ENCODE assay signal across 1 cellular context in genomic region chr12:106248177-106248848, GRCh38.
TF ChIP-seq lines count a peak whose summit lies in the region.

No MANE protein-coding gene starts in this region.

TF ChIP-seq in HEK293, 187 proteins besides CTCF, POLR2A, EP300 and RAD21 (continued from another document and continues in another):
- TF ChIP-seq ATF2 (tag by site-specific recombination; IDR thresholded peaks at IDR 0.05; ENCODE audit: low read depth) (no peak), ZNF521 (tag by site-specific recombination; IDR thresholded peaks at IDR 0.05) (no peak), ZEB2 (tag by site-specific recombination; IDR thresholded peaks at IDR 0.05) (peak; percentile 59; the same call in 1 of the 2 replicates), ZNF133 (tag by site-specific recombination; IDR thresholded peaks at IDR 0.05) (no peak), ZNF658 (tag by site-specific recombination; IDR thresholded peaks at IDR 0.05) (no peak), PRDM1 (tag by site-specific recombination; IDR thresholded peaks at IDR 0.05) (no peak), ZNF114 (tag by site-specific recombination; IDR thresholded peaks at IDR 0.05) (no peak), ZFP3 (tag by site-specific recombination; IDR thresholded peaks at IDR 0.05; ENCODE audit: low read depth) (no peak), ZNF211 (tag by site-specific recombination; IDR thresholded peaks at IDR 0.05; ENCODE audit: low read depth) (no peak), ZBTB48 (tag by site-specific recombination; IDR thresholded peaks at IDR 0.05) (peak; percentile 95), GLIS2 (tag by site-specific recombination; IDR thresholded peaks at IDR 0.05) (peak; percentile 76), ZNF239 (tag by site-specific recombination; IDR thresholded peaks at IDR 0.05) (no peak), ZNF48 (tag by site-specific recombination; IDR thresholded peaks at IDR 0.05) (no peak), OSR2 (tag by site-specific recombination; IDR thresholded peaks at IDR 0.05) (no peak), ZNF132 (tag by site-specific recombination; IDR thresholded peaks at IDR 0.05; ENCODE audit: borderline replicate concordance) (no peak), ZNF19 (tag by site-specific recombination; IDR thresholded peaks at IDR 0.05; ENCODE audit: low read depth) (no peak), ZNF148 (tag by site-specific recombination; IDR thresholded peaks at IDR 0.05; ENCODE audit: borderline replicate concordance) (no peak), ZIC2 (tag by site-specific recombination; IDR thresholded peaks at IDR 0.05) (peak; percentile 80), ZNF362 (tag by site-specific recombination; IDR thresholded peaks at IDR 0.05) (no peak), TCF7L2 (IDR thresholded peaks at IDR 0.05; ENCODE audit: borderline replicate concordance, low read depth, low read length) (no peak), GLIS1 (tag by site-specific recombination; IDR thresholded peaks at IDR 0.05) (peak; percentile 25; the same call in 1 of the 2 replicates), ZBTB8A (tag by site-specific recombination; IDR thresholded peaks at IDR 0.05) (peak; percentile 36), PRDM10 (tag by site-specific recombination; IDR thresholded peaks at IDR 0.05) (peak; percentile 84), AEBP2 (tag by site-specific recombination; IDR thresholded peaks at IDR 0.05; ENCODE audit: borderline replicate concordance) (no peak), ZNF112 (tag by site-specific recombination; IDR thresholded peaks at IDR 0.05) (no peak), ZBTB7A (tag by site-specific recombination; IDR thresholded peaks at IDR 0.05; ENCODE audit: low read depth) (no peak; the same call in 1 of the 2 replicates), ZNF776 (tag by site-specific recombination; IDR thresholded peaks at IDR 0.05; ENCODE audit: borderline replicate concordance) (no peak), ZBTB11 (tag by site-specific recombination; conservative IDR thresholded peaks at IDR 0.05; ENCODE audit: low read depth) (no peak), PATZ1 (tag by site-specific recombination; IDR thresholded peaks at IDR 0.05) (peak; percentile 66), ZNF837 (tag by site-specific recombination; IDR thresholded peaks at IDR 0.05) (no peak), ZNF202 (tag by site-specific recombination; IDR thresholded peaks at IDR 0.05; ENCODE audit: borderline replicate concordance) (no peak), ZNF10 (tag by site-specific recombination; IDR thresholded peaks at IDR 0.05) (no peak), ZNF510 (tag by site-specific recombination; IDR thresholded peaks at IDR 0.05; ENCODE audit: insufficient replicate concordance) (no peak), ZNF544 (tag by site-specific recombination; IDR thresholded peaks at IDR 0.05) (no peak), ZNF518A (tag by site-specific recombination; conservative IDR thresholded peaks at IDR 0.05; ENCODE audit: low read depth) (no peak), WT1 (tag by site-specific recombination; IDR thresholded peaks at IDR 0.05) (no peak), ZNF2 (tag by site-specific recombination; IDR thresholded peaks at IDR 0.05) (no peak), KLF7 (tag by site-specific recombination; IDR thresholded peaks at IDR 0.05; ENCODE audit: borderline replicate concordance) (no peak), HOXD13 (CRISPR knock-in tag; IDR thresholded peaks at IDR 0.05; ENCODE audit: borderline replicate concordance) (no peak)
